24 cellular contexts compared by ENCODE assay signal in genomic region chr1:151638812-151639211, GRCh38. TPM values are rescaled to one million over a fixed set of nuclear protein-coding genes. Genes with fewer than 3 reads are reported as not detected.
A peak's percentile ranks its signal among the peaks of the same experiment; 100 is the strongest.
DNase-seq lines count a peak whose midpoint lies in the region; ATAC-seq and TF ChIP-seq lines count a peak whose summit lies in the region.
"Had no signal": no experiment of that assay in that cellular context is flagged by ENCODE, and none has a peak within 500 bp of the region (broad histone marks: within the 10 kb centered on the region; RNA-seq: fewer than 3 reads in every experiment).

No MANE protein-coding gene starts in this region.

- intact Hi-C loops in Calu3 (cut with micrococcal nuclease; ENCODE audit: unreplicated experiment): loop anchor here (2.0 kb wide), 1 partner anchor 42 kb away; no protein-coding TSS in a partner anchor
- intact Hi-C loops in activated T-helper 2 cell treated with anti-CD3 and anti-CD28 coated beads, Interferon-gamma antibody, Interleukin-2, Interleukin-4, amounts not matched to agents 10 μg/mL and 5 μg/mL and 100 μg/mL, durations not matched to agents 14 hours and 24 hours and 36 hours (cut with micrococcal nuclease): no loop called here

- H3K36me3 Mint-ChIP-seq in Calu3 (ENCODE audit: insufficient read depth, unreplicated experiment) (peaks cover 4% of the 10 kb centered on the region), T-helper 17 cell (ENCODE audit: low read depth) (peaks cover 6% of the 10 kb centered on the region), endodermal cell (ENCODE audit: low read depth) (peaks cover 13% of the 10 kb centered on the region), nephron (ENCODE audit: low read depth) (peaks cover 30% of the 10 kb centered on the region), type B pancreatic cell (peaks cover 18% of the 10 kb centered on the region)
- peaks cover 11% of the 10 kb centered on the region for H3K36me3 Mint-ChIP-seq in activated naive CD8-positive, alpha-beta T cell treated with anti-CD3 and anti-CD28 coated beads for 36 hours
- H3K36me3 Mint-ChIP-seq in activated T-helper 2 cell treated with anti-CD3 and anti-CD28 coated beads, Interferon-gamma antibody, Interleukin-2, Interleukin-4, amounts not matched to agents 10 μg/mL and 5 μg/mL and 100 μg/mL, durations not matched to agents 14 hours and 24 hours and 36 hours (ENCODE audit: low read depth): peaks cover 14% of the 10 kb centered on the region

- H3K27ac Mint-ChIP-seq in Calu3 (ENCODE audit: unreplicated experiment) (peak overlapping the region; percentile 90), T-helper 17 cell (peak overlapping the region; percentile 39), endodermal cell (peak overlapping the region; percentile 65), nephron (peak overlapping the region; percentile 34 to 93 (median 57)), type B pancreatic cell (no peak overlapping the region)
- no peak overlapping the region for H3K27ac Mint-ChIP-seq in activated naive CD8-positive, alpha-beta T cell treated with anti-CD3 and anti-CD28 coated beads for 36 hours
- H3K27ac Mint-ChIP-seq in activated T-helper 2 cell treated with anti-CD3 and anti-CD28 coated beads, Interferon-gamma antibody, Interleukin-2, Interleukin-4, amounts not matched to agents 10 μg/mL and 5 μg/mL and 100 μg/mL, durations not matched to agents 14 hours and 24 hours and 36 hours: no peak overlapping the region
- H3K27ac Mint-ChIP-seq: T-helper 2 cell treated with Interferon-gamma antibody and Interleukin-4, amounts not matched to agents 5 μg/mL and 100 μg/mL, for 36 hours had no signal

- H3K27me3 ChIP-seq in endodermal cell (ENCODE audit: control insufficient read depth, insufficient read depth, low read length, poor library complexity, severe bottlenecking): no peaks in the 10 kb centered on the region
- H3K27me3 ChIP-seq: heart left ventricle, MG63, tibial nerve had no signal

- peak overlapping the region; percentile 36 for H3K27ac ChIP-seq in endodermal cell (ENCODE audit: low read depth, low read length)
- H3K27ac ChIP-seq: heart left ventricle, tibial nerve had no signal

- H3K4me3 Mint-ChIP-seq in Calu3 (ENCODE audit: low read depth, unreplicated experiment) (peak overlapping the region; percentile 66), T-helper 17 cell (no peak overlapping the region), endodermal cell (no peak overlapping the region), nephron (no peak overlapping the region), type B pancreatic cell (no peak overlapping the region)
- H3K4me3 Mint-ChIP-seq in activated naive CD8-positive, alpha-beta T cell treated with anti-CD3 and anti-CD28 coated beads for 36 hours: no peak overlapping the region
- no peak overlapping the region for H3K4me3 Mint-ChIP-seq in activated T-helper 2 cell treated with anti-CD3 and anti-CD28 coated beads, Interferon-gamma antibody, Interleukin-2, Interleukin-4, amounts not matched to agents 10 μg/mL and 5 μg/mL and 100 μg/mL, durations not matched to agents 14 hours and 24 hours and 36 hours (ENCODE audit: low read depth)
- H3K4me3 Mint-ChIP-seq: CD8-positive, alpha-beta T cell; T-helper 2 cell treated with Interferon-gamma antibody and Interleukin-4, amounts not matched to agents 5 μg/mL and 100 μg/mL, for 36 hours had no signal

- H3K9ac ChIP-seq in endodermal cell (ENCODE audit: extremely low read depth, low read length, poor library complexity, severe bottlenecking): peak overlapping the region; percentile 23

- H3K4me3 ChIP-seq in endodermal cell (ENCODE audit: low read length): peak overlapping the region; percentile 70
- H3K4me3 ChIP-seq: heart left ventricle, MG63, tibial nerve had no signal

- BruUV-seq in Calu3 (replicated peaks; lab: Mats Ljungman, UMichigan): no TSS peak

- WGBS in endodermal cell (ENCODE audit: insufficient coverage in 1 of 2, insufficient read length in 1 of 2), 2 experiments: 70 to 87% methylated on average over 3 to 9 of the region's 9 CpGs

- CTCF ChIA-PET in Calu3 (lab: Charles Lee): interaction anchor here (1.0 to 2.9 kb wide), 8 partner anchors 10 to 144 kb away, joined by 3 to 12 read pairs (median 4); no protein-coding TSS in a partner anchor

- H3K9me3 Mint-ChIP-seq in Calu3 (ENCODE audit: low read depth, unreplicated experiment) (no peaks in the 10 kb centered on the region), endodermal cell (no peaks in the 10 kb centered on the region), nephron (no peaks in the 10 kb centered on the region), type B pancreatic cell (no peaks in the 10 kb centered on the region)
- H3K9me3 Mint-ChIP-seq in activated naive CD8-positive, alpha-beta T cell treated with anti-CD3 and anti-CD28 coated beads for 36 hours: peaks cover 3% of the 10 kb centered on the region
- no peaks in the 10 kb centered on the region for H3K9me3 Mint-ChIP-seq in activated T-helper 2 cell treated with anti-CD3 and anti-CD28 coated beads, Interferon-gamma antibody, Interleukin-2, Interleukin-4, amounts not matched to agents 10 μg/mL and 5 μg/mL and 100 μg/mL, durations not matched to agents 14 hours and 24 hours and 36 hours
- H3K9me3 Mint-ChIP-seq: CD8-positive, alpha-beta T cell; T-helper 2 cell treated with Interferon-gamma antibody and Interleukin-4, amounts not matched to agents 5 μg/mL and 100 μg/mL, for 36 hours had no signal

- DNase-seq in Calu3: no peak
- DNase-seq in T-helper 17 cell: no peak
- peak; percentile 48 for DNase-seq in endodermal cell
- no peak for DNase-seq in OCI-M2 (lab: John Stamatoyannopoulos, UW; ENCODE audit: unreplicated experiment)
- no peak for DNase-seq in activated naive CD8-positive, alpha-beta T cell treated with anti-CD3 and anti-CD28 coated beads for 36 hours
- no peak for DNase-seq in activated T-helper 2 cell treated with anti-CD3 and anti-CD28 coated beads, Interferon-gamma antibody, Interleukin-2, Interleukin-4, amounts not matched to agents 10 μg/mL and 5 μg/mL and 100 μg/mL, durations not matched to agents 14 hours and 24 hours and 36 hours (ENCODE audit: low spot score)
- DNase-seq in type B pancreatic cell (ENCODE audit: extremely low spot score, unreplicated experiment): no peak
- DNase-seq: activated CD4-positive, alpha-beta T cell treated with anti-CD3 and anti-CD28 coated beads for 4 hours; activated CD8-positive, alpha-beta memory T cell treated with anti-CD3 and anti-CD28 coated beads for 24 hours; activated effector memory CD4-positive, alpha-beta T cell treated with anti-CD3 and anti-CD28 coated beads, Interleukin-2, amount 50 U/mL, for 16 hours; AML-193; CD8-positive, alpha-beta T cell; cerebellar nuclear complex; DMS 273 treated with DMSO at 0.1 percent for 48 hours; heart left ventricle; KG1; MG63; NCI-H1417; NCI-H2081; NCI-H345; NCI-H774 had no signal

- H3K4me1 ChIP-seq in endodermal cell (ENCODE audit: control insufficient read depth, insufficient read depth, low read length): peaks cover 18% of the 10 kb centered on the region

- H3K9me3 ChIP-seq in T-helper 17 cell (ENCODE audit: control insufficient read depth, low read length, poor library complexity, severe bottlenecking) (no peaks in the 10 kb centered on the region), endodermal cell (ENCODE audit: control insufficient read depth, low read length) (no peaks in the 10 kb centered on the region)
- H3K9me3 ChIP-seq: heart left ventricle, MG63, tibial nerve had no signal

- no peaks in the 10 kb centered on the region for H3K27me3 Mint-ChIP-seq in Calu3 (ENCODE audit: unreplicated experiment)
- no peaks in the 10 kb centered on the region for H3K27me3 Mint-ChIP-seq in T-helper 17 cell
- no peaks in the 10 kb centered on the region for H3K27me3 Mint-ChIP-seq in endodermal cell (ENCODE audit: insufficient read depth)
- H3K27me3 Mint-ChIP-seq in nephron (ENCODE audit: low read depth): no peaks in the 10 kb centered on the region
- no peaks in the 10 kb centered on the region for H3K27me3 Mint-ChIP-seq in activated naive CD8-positive, alpha-beta T cell treated with anti-CD3 and anti-CD28 coated beads for 36 hours
- H3K27me3 Mint-ChIP-seq in activated T-helper 2 cell treated with anti-CD3 and anti-CD28 coated beads, Interferon-gamma antibody, Interleukin-2, Interleukin-4, amounts not matched to agents 10 μg/mL and 5 μg/mL and 100 μg/mL, durations not matched to agents 14 hours and 24 hours and 36 hours (ENCODE audit: low read depth): no peaks in the 10 kb centered on the region
- no peaks in the 10 kb centered on the region for H3K27me3 Mint-ChIP-seq in type B pancreatic cell

- H3K4me1 Mint-ChIP-seq in Calu3 (ENCODE audit: low read depth, unreplicated experiment) (peaks cover 37% of the 10 kb centered on the region), T-helper 17 cell (peaks cover 18% of the 10 kb centered on the region), endodermal cell (peaks cover 34% of the 10 kb centered on the region), nephron (peaks cover 20% of the 10 kb centered on the region), type B pancreatic cell (ENCODE audit: unreplicated experiment) (peaks cover 17% of the 10 kb centered on the region)
- peaks cover 14% of the 10 kb centered on the region for H3K4me1 Mint-ChIP-seq in activated naive CD8-positive, alpha-beta T cell treated with anti-CD3 and anti-CD28 coated beads for 36 hours
- H3K4me1 Mint-ChIP-seq in activated T-helper 2 cell treated with anti-CD3 and anti-CD28 coated beads, Interferon-gamma antibody, Interleukin-2, Interleukin-4, amounts not matched to agents 10 μg/mL and 5 μg/mL and 100 μg/mL, durations not matched to agents 14 hours and 24 hours and 36 hours (ENCODE audit: low read depth): peaks cover 3% of the 10 kb centered on the region

- TF ChIP-seq CTCF in Calu3 (IDR thresholded peaks at IDR 0.05; ENCODE audit: unreplicated experiment) (no peak), endodermal cell (conservative IDR thresholded peaks at IDR 0.05) (no peak), nephron (IDR thresholded peaks at IDR 0.05; ENCODE audit: unreplicated experiment in 3 of 3) (no peak), type B pancreatic cell (conservative IDR thresholded peaks at IDR 0.05) (no peak)

- peaks cover 11% of the 10 kb centered on the region for H3K36me3 ChIP-seq in endodermal cell (ENCODE audit: control insufficient read depth, insufficient read depth, low read length)

- ATAC-seq in T-helper 17 cell: no peak
- ATAC-seq: CD8-positive, alpha-beta T cell; heart left ventricle had no signal

RNA-seq across cellular contexts. Expression of gene SNX27, which starts 27.0 kb away (rescaled TPM):
- 52.4 and 57.1 TPM in 2 replicates for total RNA-seq in Calu3 (2022)
- 10 to 100 TPM; 19.6 to 22.8 TPM for total RNA-seq in T-helper 17 cell
- total RNA-seq in endodermal cell: 10 to 100 TPM; 41.2 to 47.3 TPM
- polyA plus RNA-seq in endodermal cell (2013, experiment 1 of 2): 19.0 TPM
- polyA plus RNA-seq in endodermal cell (2013, experiment 2 of 2): 22.0 TPM
- 10 to 100 TPM; 25.2 to 27.7 TPM for total RNA-seq in activated naive CD8-positive, alpha-beta T cell treated with anti-CD3 and anti-CD28 coated beads for 36 hours
- 29.3 and 32.6 TPM in 2 replicates for total RNA-seq in activated T-helper 2 cell treated with anti-CD3 and anti-CD28 coated beads, Interferon-gamma antibody, Interleukin-2, Interleukin-4, amounts not matched to agents 10 μg/mL and 5 μg/mL and 100 μg/mL, durations not matched to agents 14 hours and 24 hours and 36 hours
- total RNA-seq in type B pancreatic cell (ENCODE audit: low replicate concordance): 33.1 and 40.7 TPM in 2 replicates

Comparison
In these comparisons a context has a peak if more than half of its experiments do, and no peak if none do; other contexts are left out.
1. H3K27ac Mint-ChIP-seq: peak in Calu3 (single experiment), T-helper 17 cell (single experiment), endodermal cell (single experiment) and nephron (3 of 3); none in activated naive CD8-positive, alpha-beta T cell treated with anti-CD3 and anti-CD28 coated beads for 36 hours (single experiment), activated T-helper 2 cell treated with anti-CD3 and anti-CD28 coated beads, Interferon-gamma antibody, Interleukin-2, Interleukin-4, amounts not matched to agents 10 μg/mL and 5 μg/mL and 100 μg/mL, durations not matched to agents 14 hours and 24 hours and 36 hours (single experiment) and type B pancreatic cell (single experiment).